26 cellular contexts compared by ENCODE assay signal in genomic region chr1:92790081-92790480, GRCh38.
"Had no signal": no experiment of that assay in that cellular context is flagged by ENCODE, and none has a peak within 500 bp of the region (broad histone marks: within the 10 kb centered on the region; RNA-seq: fewer than 3 reads in every experiment).

No MANE protein-coding gene starts in this region.

- H3K36me3 ChIP-seq: esophagus squamous epithelium, gastrocnemius medialis, heart right ventricle, left ventricle myocardium inferior had no signal

- H3K4me3 ChIP-seq: coronary artery, esophagus squamous epithelium, gastrocnemius medialis, heart right ventricle, left ventricle myocardium inferior, lung had no signal

- H3K9me3 ChIP-seq: esophagus squamous epithelium, gastrocnemius medialis had no signal

- ATAC-seq: effector memory CD8-positive, alpha-beta T cell; esophagus mucosa; gastrocnemius medialis; heart right ventricle; left cardiac atrium had no signal

- H3K27me3 ChIP-seq: gastrocnemius medialis, heart right ventricle had no signal

- DNase-seq: effector CD8-positive, alpha-beta T cell; effector memory CD8-positive, alpha-beta T cell; endodermal cell; erythroblast; esophagus squamous epithelium; foreskin fibroblast; foreskin melanocyte; gastrocnemius medialis; glutamatergic neuron; head of caudate nucleus; heart right ventricle; hippocampal formation; left cardiac atrium; left ventricle myocardium inferior; mammary epithelial cell; mesendoderm; midbrain; naive B cell had no signal

- FAIRE-seq: colon, endometrium, islet of Langerhans, keratinocyte had no signal

- H3K27ac ChIP-seq: coronary artery, epithelial cell of prostate, esophagus squamous epithelium, gastrocnemius medialis, left ventricle myocardium inferior had no signal
